32 cellular contexts compared by ENCODE assay signal in the genomic region with DNA sequence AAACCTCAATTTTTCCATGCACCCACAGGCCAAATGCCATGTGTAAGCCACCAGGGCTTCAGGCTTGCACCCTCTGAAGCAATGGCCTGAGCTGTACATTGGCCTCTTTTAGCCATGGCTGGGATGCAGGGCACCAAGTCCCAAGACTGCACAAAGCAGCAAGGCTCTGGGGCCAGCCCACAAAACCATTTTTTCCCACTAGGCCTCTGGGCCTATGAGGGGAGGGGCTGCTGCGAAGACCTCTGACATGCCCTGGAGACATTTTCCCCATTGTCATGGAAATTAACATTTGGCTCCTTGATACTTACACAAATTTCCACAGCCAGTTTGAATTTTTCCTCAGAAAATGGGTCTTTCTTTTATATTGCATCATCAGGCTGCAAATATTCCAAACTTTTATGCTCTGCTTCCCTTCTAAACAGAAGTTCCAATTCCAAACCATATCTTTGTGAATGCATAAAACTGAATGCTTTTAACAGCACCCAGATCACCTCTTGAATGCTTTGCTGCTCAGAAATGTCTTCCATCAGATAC.
"Had no signal": no experiment of that assay in that cellular context is flagged by ENCODE, and none has a peak within 500 bp of the region (broad histone marks: within the 10 kb centered on the region; RNA-seq: fewer than 3 reads in every experiment).

No MANE protein-coding gene starts in this region.

- H3K4me3 Mint-ChIP-seq: naive thymus-derived CD8-positive, alpha-beta T cell; natural killer cell treated with Interleukin-12 subunit alpha and Interleukin-12 subunit beta and Interleukin-15 and Interleukin-18, amount 100 ng/mL, for 72 hours; nephron progenitor cell; neural crest cell; stimulated activated memory B cell treated with anti-CD40 and anti-IgM and Interleukin-4, amounts not matched to agents 10 μg/mL and 1 μg/mL and 100 μg/mL, for 72 hours; stimulated activated naive CD8-positive, alpha-beta T cell treated with anti-CD3 and anti-CD28 coated beads, Interleukin-15, amount 100 ng/mL, for 72 hours; type B pancreatic cell had no signal

- H3K4me1 Mint-ChIP-seq: nephron progenitor cell, neural crest cell had no signal

- H2AFZ ChIP-seq: parathyroid adenoma had no signal

- H3K27me3 Mint-ChIP-seq: natural killer cell treated with Interleukin-12 subunit alpha and Interleukin-12 subunit beta and Interleukin-15 and Interleukin-18, amount 100 ng/mL, for 72 hours; progenitor cell of endocrine pancreas; stimulated activated memory B cell treated with anti-CD40 and anti-IgM and Interleukin-4, amounts not matched to agents 10 μg/mL and 1 μg/mL and 100 μg/mL, for 72 hours; stimulated activated naive CD8-positive, alpha-beta T cell treated with anti-CD3 and anti-CD28 coated beads, Interleukin-15, amount 100 ng/mL, for 72 hours; type B pancreatic cell had no signal

- H3K36me3 ChIP-seq: ovary, spleen, suprapubic skin, tibial artery, transverse colon, upper lobe of right lung, uterus had no signal

- H3K4me1 ChIP-seq: parathyroid adenoma, psoas muscle, suprapubic skin, tibial artery, transverse colon, upper lobe of right lung, uterus had no signal

- H3K36me3 Mint-ChIP-seq: type B pancreatic cell had no signal

- H3K27ac ChIP-seq: ovary, parathyroid adenoma, psoas muscle, skin epidermis, spleen, suprapubic skin, testis, tibial artery, transverse colon, upper lobe of right lung, uterus had no signal

- H3K4me3 ChIP-seq: ovary, psoas muscle, skin epidermis, smooth muscle cell, spleen, suprapubic skin, testis, tibial artery, transverse colon, upper lobe of right lung, uterus had no signal

- H3K4me2 ChIP-seq: smooth muscle cell had no signal

- H3K9me3 ChIP-seq: ovary, psoas muscle, testis, tibial artery, transverse colon, upper lobe of right lung, uterus had no signal

- DNase-seq: naive thymus-derived CD8-positive, alpha-beta T cell; nephron progenitor cell; occipital lobe; ovary; posterior cingulate gyrus; psoas muscle; right cardiac atrium; spleen; stimulated activated CD4-positive, alpha-beta T cell treated with anti-CD3 and anti-CD28 coated beads, Interleukin-12 subunit alpha, Interleukin-12 subunit beta, amount 100 ng/mL, for 4 hours; stimulated activated CD4-positive, alpha-beta T cell treated with anti-CD3 and anti-CD28 coated beads, Interleukin-1b, Interleukin-23, amount 100 ng/mL, for 48 hours; stimulated activated CD4-positive, alpha-beta T cell treated with anti-CD3 and anti-CD28 coated beads, Interleukin-4, amount 100 ng/mL, for 1 hour; stimulated activated CD4-positive, alpha-beta T cell treated with anti-CD3 and anti-CD28 coated beads, Interleukin-4, amount 100 ng/mL, for 4 hours; stimulated activated CD8-positive, alpha-beta memory T cell treated with anti-CD3 and anti-CD28 coated beads, Interleukin-4, amount 100 ng/mL, for 48 hours; stimulated activated naive CD4-positive, alpha-beta T cell; stimulated activated naive CD8-positive, alpha-beta T cell treated with anti-CD3 and anti-CD28 coated beads, Interleukin-15, amount 100 ng/mL, for 72 hours; stimulated activated naive CD8-positive, alpha-beta T cell treated with anti-CD3 and anti-CD28 coated beads, Interleukin-15, Interleukin-2, amounts not matched to agents 100 U/mL and 50 U/mL, for 24 hours; substantia nigra; testis; tibial artery; transverse colon; upper lobe of right lung; uterus had no signal

- H3K27me3 ChIP-seq: ovary, spleen, suprapubic skin, testis, tibial artery, transverse colon, upper lobe of right lung, uterus had no signal

- ATAC-seq: naive thymus-derived CD8-positive, alpha-beta T cell; natural killer cell treated with Interleukin-12 subunit alpha and Interleukin-12 subunit beta and Interleukin-15 and Interleukin-18, amount 100 ng/mL, for 72 hours; psoas muscle; right cardiac atrium; sciatic nerve; stimulated activated memory B cell treated with anti-CD40 and anti-IgM and Interleukin-4, amounts not matched to agents 10 μg/mL and 1 μg/mL and 100 μg/mL, for 72 hours; stimulated activated naive CD8-positive, alpha-beta T cell treated with anti-CD3 and anti-CD28 coated beads, Interleukin-15, amount 100 ng/mL, for 72 hours; stimulated activated naive CD8-positive, alpha-beta T cell treated with anti-CD3 and anti-CD28 coated beads, Interleukin-15, Interleukin-2, amounts not matched to agents 100 U/mL and 50 U/mL, for 24 hours; upper lobe of right lung had no signal

- H3K27ac Mint-ChIP-seq: natural killer cell treated with Interleukin-12 subunit alpha and Interleukin-12 subunit beta and Interleukin-15 and Interleukin-18, amount 100 ng/mL, for 72 hours; nephron progenitor cell; progenitor cell of endocrine pancreas; stimulated activated memory B cell treated with anti-CD40 and anti-IgM and Interleukin-4, amounts not matched to agents 10 μg/mL and 1 μg/mL and 100 μg/mL, for 72 hours; stimulated activated naive CD8-positive, alpha-beta T cell treated with anti-CD3 and anti-CD28 coated beads, Interleukin-15, amount 100 ng/mL, for 72 hours; type B pancreatic cell had no signal

- H3K9ac ChIP-seq: parathyroid adenoma had no signal

- H3K79me2 ChIP-seq: parathyroid adenoma had no signal
